ENCODE assay signal across 8 cellular contexts in the genomic region with DNA sequence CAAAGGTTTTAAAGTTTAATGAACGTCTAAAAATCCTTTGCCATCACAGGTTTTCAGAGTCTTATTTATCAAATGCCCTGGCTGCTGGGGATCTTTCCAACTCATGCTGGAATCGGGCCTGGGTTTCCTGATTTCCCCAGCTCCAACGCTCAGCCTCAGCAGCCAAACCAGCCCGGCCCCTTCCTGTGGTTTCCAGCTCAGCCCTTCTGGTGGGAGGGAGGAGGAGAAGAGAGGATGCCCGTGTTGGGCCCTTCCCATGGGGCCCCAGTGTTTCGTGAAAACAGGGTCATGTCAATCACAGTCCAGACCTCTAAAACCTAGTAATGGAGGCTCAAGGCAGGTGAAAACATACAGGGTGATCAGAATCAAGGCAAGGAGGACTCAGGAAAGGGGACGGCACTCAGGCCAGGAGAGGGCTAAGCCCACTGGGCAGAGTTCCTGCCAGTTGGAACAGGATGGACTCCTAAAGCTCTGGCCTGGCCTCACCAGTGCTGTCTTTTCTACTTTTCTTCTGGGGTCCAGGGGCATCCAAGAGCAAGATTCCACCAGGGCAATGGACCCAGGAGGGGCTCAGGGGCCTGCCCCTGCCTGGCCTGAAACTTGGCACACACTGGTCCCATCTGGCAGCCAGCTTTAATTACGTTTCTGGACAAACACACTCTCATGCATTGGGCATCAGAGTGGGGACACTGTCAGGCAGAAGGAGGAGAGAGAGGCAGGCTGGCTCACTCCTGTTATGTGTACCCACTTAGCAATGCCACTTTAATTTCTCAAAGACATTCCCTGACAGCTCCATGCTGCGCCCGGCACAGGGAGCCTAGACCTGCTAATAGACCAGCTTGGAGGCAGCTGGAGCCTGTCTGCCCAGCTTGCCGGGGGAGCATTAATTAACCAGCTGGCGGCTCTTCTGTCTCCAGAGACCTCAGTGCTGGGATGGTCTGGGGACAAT.
DNase-seq lines count a peak whose midpoint lies in the region; ATAC-seq, FAIRE-seq and TF ChIP-seq lines count a peak whose summit lies in the region.

No MANE protein-coding gene starts in this region.

- WGBS in IMR-90 (ENCODE audit: extremely low coverage in 2 of 2, insufficient read length in 1 of 2), 2 experiments: 52% methylated on average over 4 of the region's 12 CpGs; no CpG with 5 or more reads in 1 of the 2 experiments

- POLR2A ChIA-PET in IMR-90 (lab: Charles Lee; ENCODE audit: unreplicated experiment): no interaction called here
- POLR2A ChIA-PET in PC-3 (lab: Charles Lee; ENCODE audit: unreplicated experiment): no interaction called here

- H3K9ac ChIP-seq in IMR-90 (ENCODE audit: low read depth, low read length) (no peak overlapping the region), PC-3 (ENCODE audit: low read length) (no peak overlapping the region)

- H3K27me3 ChIP-seq in IMR-90 (ENCODE audit: control insufficient read depth, insufficient read depth, low read length) (peaks cover 6% of the 10 kb centered on the region), PC-3 (ENCODE audit: low read length) (no peaks in the 10 kb centered on the region)

- no peak for TF ChIP-seq RAD21 in IMR-90 (IDR thresholded peaks at IDR 0.05; ENCODE audit: low read length)

- intact Hi-C loops in IMR-90 (cut with micrococcal nuclease): no loop called here
- intact Hi-C loops in PC-3 (cut with micrococcal nuclease): no loop called here
- intact Hi-C loops in left cardiac atrium (cut with DNase I): loop anchor here in 1 of 2 donors (10.0 kb wide), 1 partner anchor 195 kb away; a partner anchor contains a TSS

- H3K9me3 ChIP-seq in IMR-90 (ENCODE audit: control insufficient read depth, insufficient read depth, low read length): peaks cover 12% of the 10 kb centered on the region
- H3K9me3 ChIP-seq in PC-3 (ENCODE audit: low read length): no peaks in the 10 kb centered on the region

- peaks cover 4% of the 10 kb centered on the region for H3K9me3 Mint-ChIP-seq in stimulated activated effector memory CD8-positive, alpha-beta T cell treated with anti-CD3 and anti-CD28 coated beads, Interleukin-12 subunit alpha, Interleukin-12 subunit beta, amount 100 ng/mL, for 72 hours

- H3K79me1 ChIP-seq in IMR-90 (ENCODE audit: low read depth in 1 of 2, low read length in 2 of 2): no peaks in the 10 kb centered on the region

- H4K8ac ChIP-seq in IMR-90 (ENCODE audit: low read depth in 2 of 2, low read length in 2 of 2): no peak overlapping the region; a peak in 1 of 4 replicates

- H2AFZ ChIP-seq in IMR-90 (replicated peaks; ENCODE audit: low read length, poor library complexity) (peak overlapping the region; percentile 16), PC-3 (ENCODE audit: low read length) (peak overlapping the region; percentile 24; the same call in 1 of the 2 replicates)

- H3K4me3 ChIP-seq in IMR-90 (ENCODE audit: insufficient read depth, low read depth, low read length) (no peak overlapping the region), PC-3 (ENCODE audit: low read length) (no peak overlapping the region)

- CTCF ChIA-PET in IMR-90 (lab: Yijun Ruan, JAX): interaction anchor here (1.3 kb wide), 1 partner anchor 9 kb away, joined by 4 read pairs; no protein-coding TSS in a partner anchor
- CTCF ChIA-PET in PC-3 (lab: Charles Lee): interaction anchor here (0.6 kb wide), 1 partner anchor 196 kb away, joined by 3 read pairs; no protein-coding TSS in a partner anchor

- H3F3A ChIP-seq in PC-3 (ENCODE audit: low read length, unreplicated experiment): no peaks in the 10 kb centered on the region

- H2AK9ac ChIP-seq in IMR-90 (replicated peaks; ENCODE audit: low read depth, low read length, poor library complexity): no peak overlapping the region

- TF ChIP-seq POLR2A in IMR-90 (IDR thresholded peaks at IDR 0.05; ENCODE audit: low read depth, low read length): no peak

- dilution Hi-C loops in IMR-90 (cut with HindIII; ENCODE audit: low sequenced_read_pairs, unreplicated experiment): no loop called here

- H3K36me3 ChIP-seq in IMR-90 (ENCODE audit: control insufficient read depth, insufficient read depth, low read length) (no peaks in the 10 kb centered on the region), PC-3 (ENCODE audit: low read depth, low read length) (no peaks in the 10 kb centered on the region)

- H3K4me2 ChIP-seq in IMR-90 (ENCODE audit: low read depth, low read length) (no peak overlapping the region), PC-3 (ENCODE audit: low read length) (no peak overlapping the region)

- no peak overlapping the region for H3K23ac ChIP-seq in IMR-90 (ENCODE audit: low read depth, low read length)

- no peak overlapping the region for H2BK120ac ChIP-seq in IMR-90 (ENCODE audit: low read depth, low read length)

- H3K36me3 Mint-ChIP-seq in stimulated activated effector memory CD8-positive, alpha-beta T cell treated with anti-CD3 and anti-CD28 coated beads, Interleukin-12 subunit alpha, Interleukin-12 subunit beta, amount 100 ng/mL, for 72 hours: no peaks in the 10 kb centered on the region

- peak overlapping the region; percentile 15; the same call in 1 of the 2 replicates for H4K5ac ChIP-seq in IMR-90 (ENCODE audit: low read depth, low read length)

- no peak overlapping the region for H3K27ac Mint-ChIP-seq in stimulated activated effector memory CD8-positive, alpha-beta T cell treated with anti-CD3 and anti-CD28 coated beads, Interleukin-12 subunit alpha, Interleukin-12 subunit beta, amount 100 ng/mL, for 72 hours

- no peak for FAIRE-seq in HTR-8/SVneo (lab: Jason Lieb, UNC)

- H3K4me1 ChIP-seq in IMR-90 (ENCODE audit: control insufficient read depth, insufficient read depth, low read length) (peaks cover 4% of the 10 kb centered on the region; the same call in 1 of the 2 replicates), PC-3 (ENCODE audit: insufficient read depth, low read length) (peaks cover 10% of the 10 kb centered on the region)

- no peak overlapping the region for H4K91ac ChIP-seq in IMR-90 (ENCODE audit: insufficient read depth, low read depth, low read length)

- no peaks in the 10 kb centered on the region for H3K79me2 ChIP-seq in PC-3 (ENCODE audit: low read length)

- no peaks in the 10 kb centered on the region for H3K4me1 Mint-ChIP-seq in stimulated activated effector memory CD8-positive, alpha-beta T cell treated with anti-CD3 and anti-CD28 coated beads, Interleukin-12 subunit alpha, Interleukin-12 subunit beta, amount 100 ng/mL, for 72 hours

- H3K9me2 ChIP-seq in PC-3 (replicated peaks; ENCODE audit: low read length): no peaks in the 10 kb centered on the region

- H3K14ac ChIP-seq in IMR-90 (replicated peaks; ENCODE audit: low read depth, low read length): no peak overlapping the region

- no peak overlapping the region for H3K56ac ChIP-seq in IMR-90 (ENCODE audit: extremely low read depth, insufficient read depth, low read length)

- in situ Hi-C loops in IMR-90 (cut with MboI; ENCODE audit: low sequenced_read_pairs): no loop called here

- DNase-seq in IMR-90 (peak; percentile 47), PC-3 (peak; percentile 11), left cardiac atrium (peak; percentile 84), HTR-8/SVneo (ENCODE audit: insufficient read length, low spot score) (no peak), T-helper 1 cell (no peak), NCI-H1105 treated with DMSO at 0.1 percent for 48 hours (lab: John Stamatoyannopoulos, UW) (no peak)
- no peak for DNase-seq in stimulated activated effector memory CD8-positive, alpha-beta T cell treated with anti-CD3 and anti-CD28 coated beads, Interleukin-12 subunit alpha, Interleukin-12 subunit beta, amount 100 ng/mL, for 72 hours (ENCODE audit: low spot score in 2 of 2)

- ATAC-seq in IMR-90 (ENCODE audit: low read depth) (peak; percentile 89), PC-3 (peak; percentile 41), left cardiac atrium (peak; percentile 85 to 87), HG03039 (IDR thresholded peaks at IDR 0.05; ENCODE audit: unreplicated experiment) (no peak)
- ATAC-seq in stimulated activated effector memory CD8-positive, alpha-beta T cell treated with anti-CD3 and anti-CD28 coated beads, Interleukin-12 subunit alpha, Interleukin-12 subunit beta, amount 100 ng/mL, for 72 hours: peak; percentile 38

- H3K27ac ChIP-seq in IMR-90 (ENCODE audit: insufficient read depth, low read length) (no peak overlapping the region), PC-3 (ENCODE audit: low read length) (no peak overlapping the region)

- no peak overlapping the region for H3K4ac ChIP-seq in IMR-90 (ENCODE audit: low read depth, low read length)

- no peak for TF ChIP-seq CTCF in IMR-90 (conservative IDR thresholded peaks at IDR 0.05; ENCODE audit: low read depth, low read length)
- no peak for TF ChIP-seq CTCF in PC-3 (conservative IDR thresholded peaks at IDR 0.05; ENCODE audit: low read depth, low read length)

- H2BK5ac ChIP-seq in IMR-90 (ENCODE audit: low read depth, low read length, poor library complexity, severe bottlenecking): no peak overlapping the region

- H4K20me1 ChIP-seq in IMR-90 (ENCODE audit: insufficient read depth, low read length) (no peaks in the 10 kb centered on the region), PC-3 (ENCODE audit: low read length) (no peaks in the 10 kb centered on the region)

- H3K18ac ChIP-seq in IMR-90 (ENCODE audit: low read depth, low read length): no peak overlapping the region; the same call in 1 of the 2 replicates

- no peak overlapping the region for H2AK5ac ChIP-seq in IMR-90 (ENCODE audit: low read depth, low read length)

- BruUV-seq in IMR-90 (replicated peaks; lab: Mats Ljungman, UMichigan): no TSS peak
- BruUV-seq in PC-3 (replicated peaks; lab: Mats Ljungman, UMichigan): no TSS peak

- H3K4me3 Mint-ChIP-seq in stimulated activated effector memory CD8-positive, alpha-beta T cell treated with anti-CD3 and anti-CD28 coated beads, Interleukin-12 subunit alpha, Interleukin-12 subunit beta, amount 100 ng/mL, for 72 hours: no peak overlapping the region

- no peak overlapping the region for H2BK20ac ChIP-seq in IMR-90 (ENCODE audit: low read depth, low read length)

- H3K9me1 ChIP-seq in IMR-90 (ENCODE audit: insufficient read depth, low read length): no peaks in the 10 kb centered on the region

- 0 out of 3 replicates have a peak overlapping the region, but pooled peaks have one; percentile 13 for H2BK15ac ChIP-seq in IMR-90 (ENCODE audit: low read depth, low read length)

TF ChIP-seq in IMR-90, 13 proteins besides CTCF, POLR2A, EP300 and RAD21:
- TF ChIP-seq RCOR1 (IDR thresholded peaks at IDR 0.05; ENCODE audit: insufficient replicate concordance, low read length): no peak

Comparison
In these comparisons a context has a peak if more than half of its experiments do, and no peak if none do; other contexts are left out.
1. DNase-seq: peak in IMR-90 (single experiment), PC-3 (single experiment) and left cardiac atrium (single experiment); none in stimulated activated effector memory CD8-positive, alpha-beta T cell treated with anti-CD3 and anti-CD28 coated beads, Interleukin-12 subunit alpha, Interleukin-12 subunit beta, amount 100 ng/mL, for 72 hours (0 of 2), HTR-8/SVneo (single experiment), T-helper 1 cell (0 of 5) and NCI-H1105 treated with DMSO at 0.1 percent for 48 hours (single experiment).